Comparison of ENCODE assay signal across 27 cellular contexts in genomic region chr16:86494039-86494564, GRCh38. TPM values are rescaled to one million over a fixed set of nuclear protein-coding genes. Genes with fewer than 3 reads are reported as not detected.
DNase-seq lines count a peak whose midpoint lies in the region; ATAC-seq and TF ChIP-seq lines count a peak whose summit lies in the region.
"Had no signal": no experiment of that assay in that cellular context is flagged by ENCODE, and none has a peak within 500 bp of the region (broad histone marks: within the 10 kb centered on the region; RNA-seq: fewer than 3 reads in every experiment).

No MANE protein-coding gene starts in this region.

- H3K4me1 ChIP-seq in osteoblast (ENCODE audit: insufficient read depth, low read length) (no peaks in the 10 kb centered on the region), upper lobe of right lung (no peaks in the 10 kb centered on the region), Caco-2 (no peaks in the 10 kb centered on the region)
- H3K4me1 ChIP-seq: foreskin keratinocyte had no signal

- no peak overlapping the region for H2AFZ ChIP-seq in osteoblast (ENCODE audit: low read length)

- no peaks in the 10 kb centered on the region for H3K79me2 ChIP-seq in osteoblast (ENCODE audit: insufficient read depth, low read length)

- H3K4me3 ChIP-seq in osteoblast (ENCODE audit: insufficient read depth, low read length) (no peak overlapping the region), upper lobe of right lung (peak overlapping the region; percentile 33), Caco-2 (ENCODE audit: low read depth, low read length) (no peak overlapping the region), dorsolateral prefrontal cortex (no peak overlapping the region)
- H3K4me3 ChIP-seq: cardiac muscle cell had no signal

- CTCF ChIA-PET in WTC11 (lab: Charles Lee) (interaction anchor here (1.5 to 3.1 kb wide), 3 partner anchors 23 to 241 kb away, joined by 5 to 12 read pairs (median 12); no protein-coding TSS in a partner anchor), Caco-2 (lab: Charles Lee) (interaction anchor here (0.6 kb wide), 1 partner anchor 599 kb away, joined by 4 read pairs; no protein-coding TSS in a partner anchor)

- intact Hi-C loops in upper lobe of right lung (cut with DNase I), result no loop called here
- intact Hi-C loops in Caco-2 (cut with micrococcal nuclease; ENCODE audit: unreplicated experiment), result no loop called here
- intact Hi-C loops in dorsolateral prefrontal cortex (cut with DNase I), result no loop called here

- no peak for ATAC-seq in WTC11
- ATAC-seq in upper lobe of right lung, result no peak
- no peak for ATAC-seq in GM18520 (IDR thresholded peaks at IDR 0.05; ENCODE audit: unreplicated experiment)
- ATAC-seq: foreskin keratinocyte, right cardiac atrium had no signal

- H3K36me3 ChIP-seq in osteoblast (ENCODE audit: insufficient read depth, low read length) (no peaks in the 10 kb centered on the region), upper lobe of right lung (no peaks in the 10 kb centered on the region), Caco-2 (ENCODE audit: control insufficient read depth, insufficient read depth, low read length) (no peaks in the 10 kb centered on the region)
- H3K36me3 ChIP-seq: cardiac muscle cell had no signal

- peaks cover 3% of the 10 kb centered on the region for H3K9me3 ChIP-seq in osteoblast (ENCODE audit: low read depth, low read length)
- H3K9me3 ChIP-seq in upper lobe of right lung, result no peaks in the 10 kb centered on the region
- H3K9me3 ChIP-seq in Caco-2, result no peaks in the 10 kb centered on the region

- TF ChIP-seq CTCF in WTC11 (IDR thresholded peaks at IDR 0.05), result no peak
- TF ChIP-seq CTCF in glutamatergic neuron (IDR thresholded peaks at IDR 0.05; ENCODE audit: partially characterized antibody, unreplicated experiment), result no peak
- TF ChIP-seq CTCF in osteoblast (IDR thresholded peaks at IDR 0.05; ENCODE audit: extremely low read depth, low read depth, low read length), result no peak
- no peak for TF ChIP-seq CTCF in upper lobe of right lung (IDR thresholded peaks at IDR 0.05)
- no peak for TF ChIP-seq CTCF in Caco-2 (IDR thresholded peaks at IDR 0.05; ENCODE audit: insufficient read depth in 1 of 2, low read depth in 1 of 2, low read length in 1 of 2, severe bottlenecking in 1 of 2, unreplicated experiment in 1 of 2)
- TF ChIP-seq CTCF in dorsolateral prefrontal cortex (IDR thresholded peaks at IDR 0.05 in 54 of 56, conservative IDR thresholded peaks at IDR 0.05 in 2 of 56; ENCODE audit: low read depth in 1 of 56, partially characterized antibody in 56 of 56), result no peak

- no peaks in the 10 kb centered on the region for H4K20me1 ChIP-seq in osteoblast (ENCODE audit: insufficient read depth, low read length)

- H3K9me3 Mint-ChIP-seq in WTC11 (no peaks in the 10 kb centered on the region), glutamatergic neuron (ENCODE audit: unreplicated experiment) (peaks cover 8% of the 10 kb centered on the region), Caco-2 (ENCODE audit: unreplicated experiment) (no peaks in the 10 kb centered on the region)
- H3K9me3 Mint-ChIP-seq: dendritic cell treated with granulocyte-macrophage colony-stimulating factor and Interleukin-4, amounts not matched to agents 40 ng/mL and 50 ng/mL, for 4 days had no signal

- no peak overlapping the region for H3K4me2 ChIP-seq in osteoblast (ENCODE audit: insufficient read depth, low read length)

- BruUV-seq in Caco-2 (replicated peaks; lab: Mats Ljungman, UMichigan), result no TSS peak

- peak; percentile 28 for DNase-seq in WTC11 (ENCODE audit: low spot score)
- peak; percentile 34 for DNase-seq in glutamatergic neuron
- peak; percentile 86 for DNase-seq in osteoblast (ENCODE audit: insufficient read length, low spot score, missing footprints)
- DNase-seq in upper lobe of right lung, result no peak
- DNase-seq in Caco-2, result no peak
- no peak for DNase-seq in dorsolateral prefrontal cortex
- DNase-seq: activated CD4-positive, CD25-positive, alpha-beta regulatory T cell; activated T-cell treated with anti-CD3 and anti-CD28 coated beads, Interleukin-2, amount 50 U/mL, for 1 hour; foreskin keratinocyte; GF-D8; hypothalamus; islet precursor cell; Karpas-422; MV-4-11; NCI-H1694 treated with DMSO at 0.1 percent for 48 hours; NCI-H82; right cardiac atrium; stimulated activated CD4-positive, alpha-beta T cell treated with anti-CD3 and anti-CD28 coated beads, Interleukin-15, amount 100 ng/mL, for 24 hours; stimulated activated CD8-positive, alpha-beta memory T cell treated with anti-CD3 and anti-CD28 coated beads, Interleukin-4, amount 100 ng/mL, for 48 hours; T1000 had no signal

- POLR2A ChIA-PET in WTC11 (lab: Charles Lee) (no interaction called here), Caco-2 (lab: Charles Lee) (no interaction called here)

- no peaks in the 10 kb centered on the region for H3K36me3 Mint-ChIP-seq in WTC11
- H3K36me3 Mint-ChIP-seq in glutamatergic neuron (ENCODE audit: unreplicated experiment), result peaks cover 8% of the 10 kb centered on the region
- no peaks in the 10 kb centered on the region for H3K36me3 Mint-ChIP-seq in Caco-2 (ENCODE audit: insufficient read depth, unreplicated experiment)
- H3K36me3 Mint-ChIP-seq: CD4-positive, alpha-beta memory T cell had no signal

- H3K27me3 ChIP-seq in osteoblast (ENCODE audit: insufficient read depth, low read length) (peaks cover 94% of the 10 kb centered on the region), upper lobe of right lung (peaks cover 83% of the 10 kb centered on the region), Caco-2 (replicated peaks; ENCODE audit: control insufficient read depth, insufficient read depth, low read length) (peaks cover 5% of the 10 kb centered on the region; the same call in 1 of the 2 replicates), dorsolateral prefrontal cortex (peaks cover 19 to 100% (median 84%) of the 10 kb centered on the region in 45 donors)

- H3K27ac Mint-ChIP-seq in WTC11, result no peak overlapping the region
- H3K27ac Mint-ChIP-seq in glutamatergic neuron (ENCODE audit: unreplicated experiment), result no peak overlapping the region
- no peak overlapping the region for H3K27ac Mint-ChIP-seq in Caco-2 (ENCODE audit: unreplicated experiment)
- H3K27ac Mint-ChIP-seq: CD4-positive, alpha-beta memory T cell; dendritic cell treated with granulocyte-macrophage colony-stimulating factor and Interleukin-4, amounts not matched to agents 40 ng/mL and 50 ng/mL, for 4 days had no signal

- H3K4me1 Mint-ChIP-seq in WTC11 (peaks cover 24% of the 10 kb centered on the region), glutamatergic neuron (ENCODE audit: low read depth, unreplicated experiment) (peaks cover 2% of the 10 kb centered on the region), Caco-2 (ENCODE audit: low read depth, unreplicated experiment) (no peaks in the 10 kb centered on the region)

- peak overlapping the region; percentile 35; the same call in 1 of the 2 replicates for H3K4me3 Mint-ChIP-seq in WTC11
- H3K4me3 Mint-ChIP-seq in glutamatergic neuron (ENCODE audit: unreplicated experiment), result peak overlapping the region; percentile 50
- no peak overlapping the region for H3K4me3 Mint-ChIP-seq in Caco-2 (ENCODE audit: unreplicated experiment)
- H3K4me3 Mint-ChIP-seq: CD4-positive, alpha-beta memory T cell; dendritic cell treated with granulocyte-macrophage colony-stimulating factor and Interleukin-4, amounts not matched to agents 40 ng/mL and 50 ng/mL, for 4 days had no signal

- peaks cover 100% of the 10 kb centered on the region for H3K27me3 Mint-ChIP-seq in WTC11 (ENCODE audit: low read depth)
- peaks cover 35% of the 10 kb centered on the region for H3K27me3 Mint-ChIP-seq in glutamatergic neuron (ENCODE audit: unreplicated experiment)
- peaks cover 28% of the 10 kb centered on the region for H3K27me3 Mint-ChIP-seq in Caco-2 (ENCODE audit: insufficient read depth, unreplicated experiment)

- H3K27ac ChIP-seq in osteoblast (ENCODE audit: low read depth, low read length) (no peak overlapping the region), upper lobe of right lung (peak overlapping the region; percentile 47), dorsolateral prefrontal cortex (no peak overlapping the region)
- H3K27ac ChIP-seq: cardiac muscle cell, epithelial cell of prostate, foreskin keratinocyte had no signal

TF ChIP-seq in WTC11, 78 proteins besides CTCF, POLR2A, EP300 and RAD21 (continues in another document):
- no peak for TF ChIP-seq AR (CRISPR knock-in tag; IDR thresholded peaks at IDR 0.05)
- no peak for TF ChIP-seq ZMAT4 (CRISPR knock-in tag; IDR thresholded peaks at IDR 0.05)
- no peak for TF ChIP-seq MYBL2 (CRISPR knock-in tag; IDR thresholded peaks at IDR 0.05)

RNA-seq across cellular contexts. Expression of gene FOXF1, which starts 16.2 kb away (rescaled TPM):
- total RNA-seq in WTC11 (2021) (0.09 to 0.14 TPM in 2 of 3 replicates, not detected in the other), glutamatergic neuron (ENCODE audit: unreplicated experiment) (not detected), osteoblast (not detected in 2 replicates), upper lobe of right lung (46.4 TPM), Caco-2 (2022) (0.09 TPM in 1 of 2 replicates, not detected in the other), dorsolateral prefrontal cortex (1 to 10 TPM in 118 of 120 experiments, under 1 TPM in 2; 0.96 to 6.6 (median 2.5) TPM)
- total RNA-seq: CD4-positive, alpha-beta memory T cell; foreskin keratinocyte; myocyte; osteocyte had no signal

Comparison
In these comparisons a context has a peak if more than half of its experiments do, and no peak if none do; other contexts are left out.
1. DNase-seq: peak in WTC11 (single experiment), glutamatergic neuron (single experiment) and osteoblast (single experiment); none in upper lobe of right lung (single experiment), Caco-2 (0 of 2) and dorsolateral prefrontal cortex (0 of 10).